ENCODE assay signal across 29 cellular contexts in genomic region chr3:188458761-188459160, GRCh38.
"Had no signal": no experiment of that assay in that cellular context is flagged by ENCODE, and none has a peak within 500 bp of the region (broad histone marks: within the 10 kb centered on the region; RNA-seq: fewer than 3 reads in every experiment).

No MANE protein-coding gene starts in this region.

- H3K4me1 ChIP-seq: adrenal gland, parathyroid adenoma, psoas muscle, tibial nerve had no signal

- FAIRE-seq: bronchial epithelial cell, colon, kidney had no signal

- H3K36me3 ChIP-seq: adrenal gland, ascending aorta, esophagus muscularis mucosa, spleen, tibial nerve had no signal

- H3K27me3 ChIP-seq: adrenal gland, ascending aorta, esophagus muscularis mucosa, spleen, tibial nerve had no signal

- H3K27ac ChIP-seq: adrenal gland, ascending aorta, parathyroid adenoma, psoas muscle, spleen, tibial nerve had no signal

- H3K9me3 ChIP-seq: adrenal gland, ascending aorta, esophagus muscularis mucosa, psoas muscle, spleen, tibial nerve had no signal

- DNase-seq: activated CD4-positive, alpha-beta T cell treated with anti-CD3 and anti-CD28 coated beads for 4 hours; activated CD4-positive, alpha-beta T cell treated with anti-CD3 and anti-CD28 coated beads, Interleukin-2, amount 50 U/mL, for 4 hours; activated CD4-positive, CD25-positive, alpha-beta regulatory T cell; activated effector memory CD4-positive, alpha-beta T cell treated with Interleukin-2 at 50 U/mL for 16 hours; activated naive CD4-positive, alpha-beta T cell treated with anti-CD3 and anti-CD28 coated beads for 36 hours; activated naive CD8-positive, alpha-beta T cell treated with anti-CD3 and anti-CD28 coated beads for 36 hours; activated T-cell treated with anti-CD3 and anti-CD28 coated beads for 4 hours; activated T-cell treated with anti-CD3 and anti-CD28 coated beads, Interleukin-2, amount 50 U/mL, for 72 hours; adrenal gland; dermis blood vessel endothelial cell; effector CD4-positive, alpha-beta T cell; foreskin fibroblast; head of caudate nucleus; hippocampal formation; kidney; left colon; mammary epithelial cell; naive thymus-derived CD4-positive, alpha-beta T cell; nucleus accumbens; psoas muscle; spleen; stimulated activated naive CD4-positive, alpha-beta T cell; T-cell had no signal

- H3K4me3 ChIP-seq: adrenal gland, ascending aorta, esophagus muscularis mucosa, psoas muscle, spleen, tibial nerve had no signal
